21 cellular contexts compared by ENCODE assay signal in the genomic region with DNA sequence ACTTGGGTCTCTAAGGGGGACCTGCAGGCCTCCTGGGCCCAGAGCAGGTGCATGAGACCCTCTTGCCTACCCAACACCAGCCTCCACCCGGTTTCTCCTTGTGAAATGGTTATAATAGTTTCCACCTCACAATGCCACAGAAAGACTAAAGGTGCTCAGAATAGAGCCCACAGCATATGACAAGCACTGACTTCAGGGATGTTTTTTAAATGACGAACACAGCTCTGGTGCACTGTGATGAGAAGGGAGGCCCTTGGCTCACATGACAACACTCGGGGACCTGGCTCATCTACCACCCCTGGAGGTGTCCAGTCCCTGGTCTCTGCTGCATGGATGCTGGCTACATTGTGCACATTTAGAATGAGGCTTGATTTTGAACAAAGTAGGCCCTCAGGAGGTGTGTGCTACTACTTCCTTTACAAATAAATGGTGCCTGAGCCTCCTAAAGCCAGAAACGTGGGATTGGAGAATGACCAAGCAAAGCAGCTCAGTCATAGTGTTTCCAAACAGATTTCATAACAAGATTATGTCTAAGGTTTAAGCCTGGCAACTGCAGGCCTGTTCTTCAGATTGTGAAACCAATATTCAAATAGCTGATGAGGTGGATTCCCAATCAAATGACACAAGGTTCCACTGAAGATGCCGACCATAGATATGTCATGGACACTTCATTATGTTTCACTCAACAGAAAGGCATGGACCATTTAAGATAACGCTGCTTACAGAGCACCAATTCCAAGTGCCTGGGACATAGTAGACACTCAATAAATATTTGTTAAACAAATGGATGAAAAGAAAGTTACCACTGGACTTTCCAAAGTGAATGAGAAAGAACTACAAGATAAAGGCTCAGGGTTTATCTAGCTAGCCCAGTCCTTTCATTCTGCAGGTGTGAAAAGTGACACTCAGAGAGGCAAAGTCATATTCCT.
DNase-seq lines count a peak whose midpoint lies in the region; ATAC-seq, FAIRE-seq and TF ChIP-seq lines count a peak whose summit lies in the region.
"Had no signal": no experiment of that assay in that cellular context is flagged by ENCODE, and none has a peak within 500 bp of the region (broad histone marks: within the 10 kb centered on the region; RNA-seq: fewer than 3 reads in every experiment).

No MANE protein-coding gene starts in this region.

- H3K4me1 ChIP-seq in ACC112 (ENCODE audit: control insufficient read depth, insufficient read depth, low read length, unreplicated experiment) (peaks cover 11% of the 10 kb centered on the region), GM23248 (ENCODE audit: insufficient read depth) (peaks cover 57% of the 10 kb centered on the region), mammary epithelial cell (ENCODE audit: insufficient read depth, low read length) (peaks cover 9% of the 10 kb centered on the region), gastroesophageal sphincter (no peaks in the 10 kb centered on the region), kidney (ENCODE audit: control insufficient read depth in 1 of 2, insufficient read depth in 1 of 2, low read depth in 1 of 2, low read length in 2 of 2) (peaks cover 0 to 4% of the 10 kb centered on the region in 2 donors)

- CTCF ChIA-PET in mammary epithelial cell (lab: Charles Lee; ENCODE audit: low non-redundant PET) = no interaction called here

- H3K9me3 ChIP-seq in GM23248 (ENCODE audit: low read depth) (no peaks in the 10 kb centered on the region), mammary epithelial cell (replicated peaks; ENCODE audit: insufficient read depth, low read length) (no peaks in the 10 kb centered on the region), gastroesophageal sphincter (no peaks in the 10 kb centered on the region), kidney (ENCODE audit: control insufficient read depth in 1 of 2, low read length in 2 of 2) (no peaks in the 10 kb centered on the region)

- no peak for TF ChIP-seq POLR2A in gastroesophageal sphincter (IDR thresholded peaks at IDR 0.05)

- intact Hi-C loops in mammary epithelial cell (cut with micrococcal nuclease) = no loop called here
- intact Hi-C loops in kidney (cut with DNase I) = no loop called here

- H3K9me2 ChIP-seq in GM23248 (ENCODE audit: insufficient read depth) = no peaks in the 10 kb centered on the region

- H3K79me2 ChIP-seq in ACC112 (ENCODE audit: control insufficient read depth, insufficient read depth, low read length, unreplicated experiment) (no peaks in the 10 kb centered on the region), GM23248 (ENCODE audit: insufficient read depth) (no peaks in the 10 kb centered on the region), mammary epithelial cell (ENCODE audit: insufficient read depth, low read length) (no peaks in the 10 kb centered on the region)

- H3K9ac ChIP-seq in GM23248 = no peak overlapping the region
- H3K9ac ChIP-seq in mammary epithelial cell (ENCODE audit: insufficient read depth, low read length) = no peak overlapping the region
- no peak overlapping the region for H3K9ac ChIP-seq in kidney (ENCODE audit: low read length in 2 of 2)

- peaks cover 43% of the 10 kb centered on the region for H3F3A ChIP-seq in GM23248 (ENCODE audit: insufficient read depth)

- H3K36me3 ChIP-seq in ACC112 (ENCODE audit: insufficient read depth, low read length) (no peaks in the 10 kb centered on the region), GM23248 (ENCODE audit: low read depth) (no peaks in the 10 kb centered on the region), mammary epithelial cell (ENCODE audit: insufficient read depth, low read length) (no peaks in the 10 kb centered on the region), gastroesophageal sphincter (no peaks in the 10 kb centered on the region), kidney (ENCODE audit: control insufficient read depth in 1 of 2, insufficient read depth in 2 of 2, low read length in 2 of 2) (no peaks in the 10 kb centered on the region)
- H3K36me3 ChIP-seq: brain microvascular endothelial cell had no signal

- no peak for FAIRE-seq in kidney (lab: Jason Lieb, UNC)
- FAIRE-seq: endothelial cell of umbilical vein had no signal

- H3K27ac ChIP-seq in ACC112 (ENCODE audit: low read depth, low read length) = peak overlapping the region; percentile 1; the same call in 1 of the 2 replicates
- H3K27ac ChIP-seq in GM23248 = peak overlapping the region; percentile 40
- no peak overlapping the region for H3K27ac ChIP-seq in mammary epithelial cell (ENCODE audit: insufficient read depth, low read depth, low read length)
- H3K27ac ChIP-seq in gastroesophageal sphincter = no peak overlapping the region
- H3K27ac ChIP-seq in kidney (ENCODE audit: low read depth in 2 of 2, low read length in 2 of 2) = no peak overlapping the region
- H3K27ac ChIP-seq: brain microvascular endothelial cell had no signal

- H3K4me2 ChIP-seq in GM23248 (ENCODE audit: unreplicated experiment) (peak overlapping the region; percentile 10), mammary epithelial cell (ENCODE audit: insufficient read depth, low read depth, low read length) (no peak overlapping the region)

- dilution Hi-C loops in mammary epithelial cell (cut with HindIII; ENCODE audit: low sequenced_read_pairs) = no loop called here

- 46 to 51% methylated on average over 6 of the region's 6 CpGs for WGBS in GM23248 (ENCODE audit: low coverage in 1 of 2, low lambda C conversion rate in 2 of 2, missing lambda C conversion rate in 2 of 2), 2 experiments
- 73% methylated on average over 6 of the region's 6 CpGs for WGBS in mammary epithelial cell (ENCODE audit: low coverage, missing lambda C conversion rate)
- 70 to 100% methylated on average over 2 to 4 of the region's 6 CpGs for WGBS in gastroesophageal sphincter (ENCODE audit: low coverage in 1 of 2), 2 donors

- no peaks in the 10 kb centered on the region for H4K20me1 ChIP-seq in GM23248 (ENCODE audit: insufficient read depth)
- no peaks in the 10 kb centered on the region for H4K20me1 ChIP-seq in mammary epithelial cell (ENCODE audit: insufficient read depth, low read length)

- peak; percentile 40 for ATAC-seq in gastroesophageal sphincter
- ATAC-seq: activated CD8-positive, alpha-beta T cell treated with anti-CD3 and anti-CD28 coated beads for 36 hours; natural killer cell treated with Interleukin-12 subunit alpha and Interleukin-12 subunit beta and Interleukin-15 and Interleukin-18, amount 100 ng/mL, for 72 hours; Right ventricle myocardium inferior had no signal

- H3K27me3 ChIP-seq in ACC112 (ENCODE audit: insufficient read depth, low read length) (no peaks in the 10 kb centered on the region), GM23248 (replicated peaks; ENCODE audit: insufficient read depth) (no peaks in the 10 kb centered on the region), mammary epithelial cell (ENCODE audit: insufficient read depth, low read length) (no peaks in the 10 kb centered on the region), gastroesophageal sphincter (no peaks in the 10 kb centered on the region)
- H3K27me3 ChIP-seq: brain microvascular endothelial cell had no signal

- in situ Hi-C loops in GM23248 (cut with MboI) (loop anchor here (10.0 kb wide), 1 partner anchor 1191 kb away; no protein-coding TSS in a partner anchor), mammary epithelial cell (cut with MboI; ENCODE audit: low sequenced_read_pairs in 2 of 2) (loop anchor here in 1 of 2 donors (25.0 kb wide), 1 partner anchor 1204 kb away; no protein-coding TSS in a partner anchor)

- peak; percentile 90 for DNase-seq in GM23248
- DNase-seq in mammary epithelial cell = peak; percentile 53
- no peak for DNase-seq in kidney
- DNase-seq in activated CD4-positive, alpha-beta T cell treated with anti-CD3 and anti-CD28 coated beads, Interleukin-2, amount 50 U/mL, for 1 hour = no peak
- DNase-seq in stimulated activated naive CD4-positive, alpha-beta T cell (lab: John Stamatoyannopoulos, UW) = no peak
- DNase-seq in NCI-H187 (lab: John Stamatoyannopoulos, UW) = no peak
- DNase-seq: activated CD8-positive, alpha-beta T cell treated with anti-CD3 and anti-CD28 coated beads for 36 hours; activated naive CD4-positive, alpha-beta T cell treated with anti-CD3 and anti-CD28 coated beads, Interleukin-2, amount 50 U/mL, for 16 hours; activated T-cell treated with anti-CD3 and anti-CD28 coated beads, Interleukin-2, amount 50 U/mL, for 24 hours; brain microvascular endothelial cell; H9; kidney glomerular epithelial cell; NCI-H1048; NCI-H2081 treated with DMSO at 0.1 percent for 48 hours; stimulated activated CD4-positive, alpha-beta T cell treated with anti-CD3 and anti-CD28 coated beads, Interleukin-12 subunit alpha, Interleukin-12 subunit beta, amount 100 ng/mL, for 4 hours; T-helper 1 cell had no signal

- BruUV-seq in mammary epithelial cell (replicated peaks; lab: Mats Ljungman, UMichigan) = no TSS peak

- no peak for TF ChIP-seq EP300 in gastroesophageal sphincter (IDR thresholded peaks at IDR 0.05)

- no peak overlapping the region for H3K4me3 ChIP-seq in ACC112 (ENCODE audit: low read depth, low read length)
- no peak overlapping the region for H3K4me3 ChIP-seq in GM23248
- no peak overlapping the region for H3K4me3 ChIP-seq in mammary epithelial cell (replicated peaks in 1 of 3; ENCODE audit: insufficient read depth in 1 of 3, low read depth in 2 of 3, low read length in 3 of 3)
- H3K4me3 ChIP-seq in gastroesophageal sphincter = no peak overlapping the region
- no peak overlapping the region for H3K4me3 ChIP-seq in kidney (ENCODE audit: low read length in 2 of 2)

- no peak for TF ChIP-seq CTCF in mammary epithelial cell (conservative IDR thresholded peaks at IDR 0.05 in 1 of 2, IDR thresholded peaks at IDR 0.05 in 1 of 2; ENCODE audit: extremely low read depth in 1 of 2, insufficient read depth in 1 of 2, low read depth in 1 of 2, low read length in 2 of 2)
- TF ChIP-seq CTCF in gastroesophageal sphincter (IDR thresholded peaks at IDR 0.05) = no peak
- TF ChIP-seq CTCF in kidney (IDR thresholded peaks at IDR 0.05; ENCODE audit: borderline replicate concordance, extremely low read depth, insufficient read depth) = no peak

- H2AFZ ChIP-seq in ACC112 (ENCODE audit: low read length, unreplicated experiment) = no peak overlapping the region
- H2AFZ ChIP-seq in GM23248 = no peak overlapping the region
- H2AFZ ChIP-seq in mammary epithelial cell (ENCODE audit: low read depth, low read length) = no peak overlapping the region

Comparison
In these comparisons a context has a peak if more than half of its experiments do, and no peak if none do; other contexts are left out.
1. H3K27ac ChIP-seq: peak in ACC112 (single experiment) and GM23248 (single experiment); none in mammary epithelial cell (single experiment), gastroesophageal sphincter (0 of 4) and kidney (0 of 2).
2. DNase-seq: peak in GM23248 (single experiment) and mammary epithelial cell (single experiment); none in kidney (single experiment), activated CD4-positive, alpha-beta T cell treated with anti-CD3 and anti-CD28 coated beads, Interleukin-2, amount 50 U/mL, for 1 hour (single experiment), stimulated activated naive CD4-positive, alpha-beta T cell (0 of 6) and NCI-H187 (0 of 2).